ENCODE assay signal across 19 cellular contexts in the genomic region with DNA sequence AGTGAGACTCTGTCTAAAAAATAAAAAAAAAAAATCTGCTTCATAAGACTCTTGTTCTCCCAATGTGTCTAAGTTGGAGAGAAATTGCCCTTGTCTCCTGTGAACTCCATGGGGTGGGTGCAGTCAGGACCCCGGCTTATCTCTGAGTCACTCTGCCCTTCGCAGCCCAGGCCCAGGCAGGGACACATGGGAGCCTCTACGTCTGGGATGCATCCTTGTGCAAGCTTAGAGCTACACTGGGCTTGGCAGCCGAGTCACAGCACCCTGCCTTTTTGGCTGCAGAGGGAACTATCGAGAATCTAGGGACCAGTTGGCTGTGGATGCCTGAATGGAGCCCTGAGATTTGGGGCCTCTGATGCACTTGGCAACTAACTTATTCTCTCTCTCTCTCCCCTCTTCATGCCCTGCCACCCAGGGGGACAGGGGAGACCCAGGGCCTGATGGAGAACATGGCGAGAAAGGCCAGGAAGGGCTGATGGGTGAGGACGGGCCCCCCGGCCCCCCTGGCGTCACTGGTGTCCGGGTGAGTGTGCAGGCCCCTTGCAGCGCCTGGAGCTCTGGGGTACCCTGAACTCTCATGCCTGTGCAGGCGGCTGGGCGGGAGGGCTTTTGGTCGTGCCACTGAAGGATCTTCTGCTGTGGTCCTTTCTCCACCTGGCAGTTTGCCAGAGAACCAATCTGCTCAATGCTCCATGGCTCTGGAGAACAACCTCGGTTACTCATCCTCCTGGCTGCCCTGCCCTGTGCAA. TPM values are rescaled to one million over a fixed set of nuclear protein-coding genes. Genes with fewer than 3 reads are reported as not detected.
DNase-seq lines count a peak whose midpoint lies in the region; ATAC-seq and TF ChIP-seq lines count a peak whose summit lies in the region.
"Had no signal": no experiment of that assay in that cellular context is flagged by ENCODE, and none has a peak within 500 bp of the region (broad histone marks: within the 10 kb centered on the region; RNA-seq: fewer than 3 reads in every experiment).

No MANE protein-coding gene starts in this region.

- no peaks in the 10 kb centered on the region for H3K9me3 ChIP-seq in BE2C
- H3K9me3 ChIP-seq in H9 (ENCODE audit: control insufficient read depth, low read depth, low read length), result no peaks in the 10 kb centered on the region
- H3K9me3 ChIP-seq in lower lobe of right lung, result no peaks in the 10 kb centered on the region

- H2AK5ac ChIP-seq in H9 (ENCODE audit: insufficient read length, low read length), result no peak overlapping the region

- H3K79me2 ChIP-seq in H9 (ENCODE audit: insufficient read depth, low read length), result no peaks in the 10 kb centered on the region

- no peak overlapping the region for H2BK120ac ChIP-seq in H9 (ENCODE audit: low read depth, low read length, poor library complexity, severe bottlenecking)

- no peak overlapping the region for H4K8ac ChIP-seq in H9 (replicated peaks; ENCODE audit: insufficient read length, low read depth, low read length)

- no peaks in the 10 kb centered on the region; a peak in 1 of 4 replicates for H3K4me1 Mint-ChIP-seq in H9
- H3K4me1 Mint-ChIP-seq: CD14-positive monocyte had no signal

- ATAC-seq in lower lobe of right lung, result no peak
- ATAC-seq in GM19324 (IDR thresholded peaks at IDR 0.05; ENCODE audit: low FRiP score, unreplicated experiment), result no peak
- no peak for ATAC-seq in GM21381 (IDR thresholded peaks at IDR 0.05; ENCODE audit: unreplicated experiment)
- ATAC-seq in esophagus mucosa, result no peak

- no peak overlapping the region for H3K4me3 Mint-ChIP-seq in H9
- H3K4me3 Mint-ChIP-seq: CD14-positive monocyte; dendritic cell treated with granulocyte-macrophage colony-stimulating factor and Interleukin-4, amounts not matched to agents 40 ng/mL and 50 ng/mL, for 4 days; stimulated activated naive CD8-positive, alpha-beta T cell treated with anti-CD3 and anti-CD28 coated beads, Interleukin-15, Interleukin-2, amounts not matched to agents 100 ng/mL and 50 ng/mL, for 24 hours had no signal

- H3K36me3 ChIP-seq in BE2C (no peaks in the 10 kb centered on the region), lower lobe of right lung (no peaks in the 10 kb centered on the region)

- H3K4me3 ChIP-seq in BE2C (ENCODE audit: low read depth, low read length), result no peak overlapping the region
- H3K4me3 ChIP-seq in lower lobe of right lung, result no peak overlapping the region

- H3K4me1 ChIP-seq in BE2C (no peaks in the 10 kb centered on the region), H9 (ENCODE audit: insufficient read depth, low read length) (no peaks in the 10 kb centered on the region), lower lobe of right lung (no peaks in the 10 kb centered on the region)

- TF ChIP-seq CTCF in BE2C (IDR thresholded peaks at IDR 0.05; ENCODE audit: low read depth, low read length) (no peak), H9 (conservative IDR thresholded peaks at IDR 0.05) (no peak), lower lobe of right lung (IDR thresholded peaks at IDR 0.05) (no peak)

- H3K18ac ChIP-seq in H9 (ENCODE audit: insufficient read length, low read depth, low read length), result no peak overlapping the region

- no peak overlapping the region for H3K4me2 ChIP-seq in H9 (ENCODE audit: insufficient read depth, insufficient read length, low read length)

- no peak overlapping the region for H2BK12ac ChIP-seq in H9 (ENCODE audit: insufficient read length, low read depth, low read length)

- no peak overlapping the region for H3K9ac ChIP-seq in H9 (ENCODE audit: extremely low read depth, insufficient read length, low read length)

- no peaks in the 10 kb centered on the region; the same call in 1 of the 2 replicates for H3K27me3 Mint-ChIP-seq in H9 (ENCODE audit: low read depth)
- H3K27me3 Mint-ChIP-seq: stimulated activated naive CD8-positive, alpha-beta T cell treated with anti-CD3 and anti-CD28 coated beads, Interleukin-15, Interleukin-2, amounts not matched to agents 100 ng/mL and 50 ng/mL, for 24 hours had no signal

- no peaks in the 10 kb centered on the region for H3K23me2 ChIP-seq in H9 (ENCODE audit: insufficient read length, low read depth, low read length, poor library complexity, severe bottlenecking)

- no peaks in the 10 kb centered on the region for H3K27me3 ChIP-seq in BE2C
- H3K27me3 ChIP-seq in H9 (ENCODE audit: insufficient read depth, low read length), result no peaks in the 10 kb centered on the region
- no peaks in the 10 kb centered on the region for H3K27me3 ChIP-seq in lower lobe of right lung (ENCODE audit: low read depth)

- no peak overlapping the region for H3T11ph ChIP-seq in H9 (ENCODE audit: low read length)

- H4K5ac ChIP-seq in H9 (ENCODE audit: insufficient read length, low read depth, low read length), result no peak overlapping the region

- no peak overlapping the region for H2AFZ ChIP-seq in H9 (ENCODE audit: low read length)

- no peak overlapping the region for H3K23ac ChIP-seq in H9 (ENCODE audit: insufficient read length, low read depth, low read length)

- no peaks in the 10 kb centered on the region for H3K9me3 Mint-ChIP-seq in H9
- H3K9me3 Mint-ChIP-seq: dendritic cell treated with granulocyte-macrophage colony-stimulating factor and Interleukin-4, amounts not matched to agents 40 ng/mL and 50 ng/mL, for 4 days had no signal

- no peak overlapping the region for H4K91ac ChIP-seq in H9 (ENCODE audit: insufficient read length, low read depth, low read length)

- no peak overlapping the region for H2BK20ac ChIP-seq in H9 (ENCODE audit: low read depth, low read length, poor library complexity, severe bottlenecking)

- no peak overlapping the region for H3K4ac ChIP-seq in H9 (ENCODE audit: low read depth, low read length)

- no peaks in the 10 kb centered on the region for H3K79me1 ChIP-seq in H9 (ENCODE audit: insufficient read depth, low read depth, low read length, poor library complexity, severe bottlenecking)

- DNase-seq in BE2C (peak; percentile 46), H9 (peak; percentile 23), cerebellum (ENCODE audit: low spot score) (peak; percentile 84), lower lobe of right lung (peak; percentile 31)
- DNase-seq in activated T-cell treated with anti-CD3 and anti-CD28 coated beads, Interleukin-2, amount 50 U/mL, for 48 hours, result no peak
- DNase-seq: activated CD4-positive, CD25-positive, alpha-beta regulatory T cell treated with anti-CD3 and anti-CD28 coated beads, Interleukin-2, amount 50 U/mL, for 72 hours; amygdala; GDM1; NCI-H2081 treated with DMSO at 0.1 percent for 48 hours; SW 1271 had no signal

- WGBS in H9 (ENCODE audit: extremely low coverage, insufficient read length, low lambda C conversion rate), result no CpG with 5 or more reads among the region's 15 CpGs

- no peak overlapping the region for H3K14ac ChIP-seq in H9 (ENCODE audit: insufficient read depth, low read length)

- peaks cover 0 to 4% (median 2%) of the 10 kb centered on the region in 3 experiments; a peak in 3 of 7 replicates for H3K36me3 Mint-ChIP-seq in H9 (ENCODE audit: insufficient read depth in 1 of 3, low read depth in 3 of 3)
- H3K36me3 Mint-ChIP-seq: CD14-positive monocyte had no signal

- H2BK15ac ChIP-seq in H9 (ENCODE audit: low read depth, low read length), result no peak overlapping the region

- intact Hi-C loops in lower lobe of right lung (cut with DNase I), result no loop called here

- H4K20me1 ChIP-seq in H9 (ENCODE audit: control insufficient read depth, insufficient read depth, insufficient read length), result no peaks in the 10 kb centered on the region

- H3K27ac Mint-ChIP-seq in H9, result peak overlapping the region in 1 of 3 experiments; percentile 11; a peak in 1 of 7 replicates
- H3K27ac Mint-ChIP-seq: dendritic cell treated with granulocyte-macrophage colony-stimulating factor and Interleukin-4, amounts not matched to agents 40 ng/mL and 50 ng/mL, for 4 days; stimulated activated naive CD8-positive, alpha-beta T cell treated with anti-CD3 and anti-CD28 coated beads, Interleukin-15, Interleukin-2, amounts not matched to agents 100 ng/mL and 50 ng/mL, for 24 hours had no signal

- H2BK5ac ChIP-seq in H9 (ENCODE audit: insufficient read length, low read length), result no peak overlapping the region

- H3K27ac ChIP-seq in H9 (ENCODE audit: insufficient read length, low read depth, low read length), result no peak overlapping the region
- H3K27ac ChIP-seq in lower lobe of right lung, result no peak overlapping the region

- no peak overlapping the region for H3K56ac ChIP-seq in H9 (ENCODE audit: insufficient read length, low read depth, low read length)

RNA-seq across cellular contexts. Expression of gene ORM1, which starts 47.5 kb away (rescaled TPM):
- not detected for polyA plus RNA-seq in BE2C (2012; ENCODE audit: insufficient read depth, insufficient read length, low read depth)
- total RNA-seq in H9 (2021) (4.0 and 4.4 TPM in 2 replicates), cerebellum (not detected), lower lobe of right lung (9.2 TPM), esophagus mucosa (1.6 TPM)
- total RNA-seq: fibroblast of villous mesenchyme, H1, renal cortical epithelial cell had no signal

RNA-seq across cellular contexts. Expression of gene ORM2, which starts 54.2 kb away (rescaled TPM):
- polyA plus RNA-seq in BE2C (2012; ENCODE audit: insufficient read depth, insufficient read length, low read depth), result not detected
- total RNA-seq in H9 (2021), result 1.2 and 1.4 TPM in 2 replicates
- not detected for total RNA-seq in cerebellum
- 3.1 TPM for total RNA-seq in lower lobe of right lung
- total RNA-seq in esophagus mucosa, result 0.36 TPM
- total RNA-seq: fibroblast of villous mesenchyme, H1, renal cortical epithelial cell had no signal

Comparison
In these comparisons a context has a peak if more than half of its experiments do, and no peak if none do; other contexts are left out.
1. DNase-seq: peak in BE2C (single experiment), H9 (single experiment), cerebellum (single experiment) and lower lobe of right lung (single experiment); none in activated T-cell treated with anti-CD3 and anti-CD28 coated beads, Interleukin-2, amount 50 U/mL, for 48 hours (0 of 2).